Comparison of ENCODE assay signal across 1 cellular context in the genomic region with DNA sequence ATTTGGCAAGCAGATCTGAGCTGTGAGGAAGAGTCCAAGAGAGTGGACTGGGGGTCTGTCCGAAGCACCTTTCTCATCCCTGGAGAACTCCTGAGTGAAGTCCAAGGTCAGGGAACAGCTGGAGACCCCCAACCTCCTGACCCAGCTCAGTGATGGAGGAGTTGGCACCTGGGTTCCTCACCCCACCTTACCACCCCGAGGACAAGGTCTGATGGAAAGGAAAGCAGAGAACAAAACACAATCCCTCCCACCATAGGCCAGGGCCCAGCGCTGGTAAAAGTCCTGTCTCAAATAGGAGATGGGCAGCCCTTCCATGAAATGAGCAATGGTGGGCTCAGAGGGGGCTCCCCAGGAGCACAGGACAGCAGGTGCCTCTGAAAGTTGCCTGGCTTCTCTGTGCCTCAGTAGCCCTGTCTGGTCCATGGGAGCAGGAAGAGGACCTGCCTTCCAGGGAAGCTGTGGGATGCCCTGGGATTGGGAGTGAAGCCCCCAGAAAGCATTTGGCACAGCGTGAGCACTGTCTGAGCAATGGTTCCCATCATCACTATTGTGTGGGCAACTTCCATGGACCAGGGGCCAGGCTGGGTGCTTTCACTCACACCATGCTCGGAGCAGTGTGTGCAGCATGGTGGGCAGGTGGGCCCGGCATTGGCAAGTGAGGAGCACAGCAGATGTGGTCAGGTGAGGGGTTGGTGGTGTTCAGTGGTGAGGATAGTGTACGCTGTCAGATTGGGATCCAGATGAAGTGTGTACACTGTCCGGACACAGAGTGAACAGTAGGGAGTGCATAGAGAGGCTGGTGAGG.
TF ChIP-seq lines count a peak whose summit lies in the region.

No MANE protein-coding gene starts in this region.

TF ChIP-seq in IMR-90, 13 proteins besides CTCF, POLR2A, EP300 and RAD21:
- TF ChIP-seq NFE2L2 (IDR thresholded peaks at IDR 0.05; ENCODE audit: low read depth, low read length), result no peak
- TF ChIP-seq CEBPB (IDR thresholded peaks at IDR 0.05; ENCODE audit: low read depth, low read length), result no peak
- no peak for TF ChIP-seq CHD1 (IDR thresholded peaks at IDR 0.05; ENCODE audit: low read depth, low read length)
- TF ChIP-seq, protein P1, sequence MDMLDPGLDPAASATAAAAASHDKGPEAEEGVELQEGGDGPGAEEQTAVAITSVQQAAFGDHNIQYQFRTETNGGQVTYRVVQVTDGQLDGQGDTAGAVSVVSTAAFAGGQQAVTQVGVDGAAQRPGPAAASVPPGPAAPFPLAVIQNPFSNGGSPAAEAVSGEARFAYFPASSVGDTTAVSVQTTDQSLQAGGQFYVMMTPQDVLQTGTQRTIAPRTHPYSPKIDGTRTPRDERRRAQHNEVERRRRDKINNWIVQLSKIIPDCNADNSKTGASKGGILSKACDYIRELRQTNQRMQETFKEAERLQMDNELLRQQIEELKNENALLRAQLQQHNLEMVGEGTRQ (IDR thresholded peaks at IDR 0.05; ENCODE audit: low read depth, low read length), result no peak
- TF ChIP-seq MAFK (IDR thresholded peaks at IDR 0.05; ENCODE audit: low read depth, low read length), result no peak
- no peak for TF ChIP-seq MXI1 (IDR thresholded peaks at IDR 0.05; ENCODE audit: borderline replicate concordance, low read depth, low read length)
- no peak for TF ChIP-seq BHLHE40 (IDR thresholded peaks at IDR 0.05; ENCODE audit: low read depth, low read length)
TF ChIP-seq in IMR-90: peak in this region for 0.
